Comparison of ENCODE assay signal across 14 cellular contexts in the genomic region with DNA sequence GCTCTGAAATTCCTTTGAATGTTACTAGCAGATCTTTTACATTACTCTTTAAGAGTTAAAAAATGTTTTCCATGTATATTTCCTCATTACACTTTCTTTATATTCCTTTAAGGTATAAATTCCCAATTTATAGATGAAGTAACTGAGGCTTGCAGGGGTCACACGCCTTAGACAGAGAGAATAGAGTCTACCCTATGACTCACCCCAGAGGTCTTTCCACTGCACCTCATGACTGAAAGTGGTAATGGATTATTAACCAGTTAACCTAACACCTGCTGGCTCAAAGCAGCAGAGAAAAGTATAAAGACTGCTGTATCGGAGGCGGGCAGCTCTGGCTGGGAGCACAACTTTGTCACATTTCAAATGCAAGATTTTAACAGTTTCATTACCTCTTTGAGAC. TPM values are rescaled to one million over a fixed set of nuclear protein-coding genes. Genes with fewer than 3 reads are reported as not detected.
A peak's percentile ranks its signal among the peaks of the same experiment; 100 is the strongest.
DNase-seq lines count a peak whose midpoint lies in the region; ATAC-seq and TF ChIP-seq lines count a peak whose summit lies in the region.
"Had no signal": no experiment of that assay in that cellular context is flagged by ENCODE, and none has a peak within 500 bp of the region (broad histone marks: within the 10 kb centered on the region; RNA-seq: fewer than 3 reads in every experiment).

No MANE protein-coding gene starts in this region.

- H3K9me3 Mint-ChIP-seq in activated naive CD8-positive, alpha-beta T cell (ENCODE audit: low read depth) = no peaks in the 10 kb centered on the region
- no peaks in the 10 kb centered on the region for H3K9me3 Mint-ChIP-seq in activated naive CD8-positive, alpha-beta T cell treated with anti-CD3 and anti-CD28 coated beads for 36 hours

- H3K4me1 ChIP-seq in testis = no peaks in the 10 kb centered on the region

- no peaks in the 10 kb centered on the region for H3K27me3 ChIP-seq in testis

- H3K4me1 Mint-ChIP-seq in activated naive CD8-positive, alpha-beta T cell (ENCODE audit: low read depth) = no peaks in the 10 kb centered on the region
- peaks cover 21% of the 10 kb centered on the region for H3K4me1 Mint-ChIP-seq in activated naive CD8-positive, alpha-beta T cell treated with anti-CD3 and anti-CD28 coated beads for 36 hours

- no peak overlapping the region for H3K27ac ChIP-seq in testis
- H3K27ac ChIP-seq: KMS-11 had no signal

- peak overlapping the region; percentile 22 for H3K27ac Mint-ChIP-seq in activated naive CD8-positive, alpha-beta T cell
- no peak overlapping the region for H3K27ac Mint-ChIP-seq in activated naive CD8-positive, alpha-beta T cell treated with anti-CD3 and anti-CD28 coated beads for 36 hours

- no peaks in the 10 kb centered on the region for H3K36me3 Mint-ChIP-seq in activated naive CD8-positive, alpha-beta T cell
- peaks cover 2% of the 10 kb centered on the region for H3K36me3 Mint-ChIP-seq in activated naive CD8-positive, alpha-beta T cell treated with anti-CD3 and anti-CD28 coated beads for 36 hours

- intact Hi-C loops in testis (cut with DNase I; ENCODE audit: low total_unique reads) = no loop called here

- H3K27me3 Mint-ChIP-seq in activated naive CD8-positive, alpha-beta T cell = no peaks in the 10 kb centered on the region
- no peaks in the 10 kb centered on the region for H3K27me3 Mint-ChIP-seq in activated naive CD8-positive, alpha-beta T cell treated with anti-CD3 and anti-CD28 coated beads for 36 hours

- no peak for DNase-seq in activated naive CD8-positive, alpha-beta T cell treated with anti-CD3 and anti-CD28 coated beads for 36 hours
- DNase-seq in germinal center (ENCODE audit: low spot score) = no peak
- DNase-seq in Kasumi-1 (lab: John Stamatoyannopoulos, UW) = no peak
- DNase-seq in testis = no peak
- DNase-seq: activated CD4-positive, CD25-positive, alpha-beta regulatory T cell treated with anti-CD3 and anti-CD28 coated beads, Interleukin-2, amount 50 U/mL, for 72 hours; retina had no signal

- H3K36me3 ChIP-seq in testis (ENCODE audit: low read depth, missing control alignments) = no peaks in the 10 kb centered on the region

- TF ChIP-seq CTCF in testis (IDR thresholded peaks at IDR 0.05) = no peak

- H3K9me3 ChIP-seq in testis = no peaks in the 10 kb centered on the region

- peak; percentile 85 for ATAC-seq in HG02642 (IDR thresholded peaks at IDR 0.05; ENCODE audit: poor library complexity, unreplicated experiment)
- peak; percentile 85 for ATAC-seq in HG03521 (IDR thresholded peaks at IDR 0.05; ENCODE audit: unreplicated experiment)
- ATAC-seq in SK-N-SH treated with all-trans-retinoic acid at 6 μM for 48 hours = no peak

- WGBS in testis, 2 donors = 89% methylated on average over 3 of the region's 3 CpGs

- H3K4me3 Mint-ChIP-seq in activated naive CD8-positive, alpha-beta T cell = no peak overlapping the region
- H3K4me3 Mint-ChIP-seq in activated naive CD8-positive, alpha-beta T cell treated with anti-CD3 and anti-CD28 coated beads for 36 hours = no peak overlapping the region

- TF ChIP-seq POLR2A in testis (IDR thresholded peaks at IDR 0.05) = no peak

- H3K4me3 ChIP-seq in testis = no peak overlapping the region

TF ChIP-seq in SK-N-SH treated with all-trans-retinoic acid at 6 μM for 48 hours, 23 proteins besides CTCF, POLR2A, EP300 and RAD21:
- no peak for TF ChIP-seq OSR1 (CRISPR knock-in tag; IDR thresholded peaks at IDR 0.05)
- TF ChIP-seq, protein P1, sequence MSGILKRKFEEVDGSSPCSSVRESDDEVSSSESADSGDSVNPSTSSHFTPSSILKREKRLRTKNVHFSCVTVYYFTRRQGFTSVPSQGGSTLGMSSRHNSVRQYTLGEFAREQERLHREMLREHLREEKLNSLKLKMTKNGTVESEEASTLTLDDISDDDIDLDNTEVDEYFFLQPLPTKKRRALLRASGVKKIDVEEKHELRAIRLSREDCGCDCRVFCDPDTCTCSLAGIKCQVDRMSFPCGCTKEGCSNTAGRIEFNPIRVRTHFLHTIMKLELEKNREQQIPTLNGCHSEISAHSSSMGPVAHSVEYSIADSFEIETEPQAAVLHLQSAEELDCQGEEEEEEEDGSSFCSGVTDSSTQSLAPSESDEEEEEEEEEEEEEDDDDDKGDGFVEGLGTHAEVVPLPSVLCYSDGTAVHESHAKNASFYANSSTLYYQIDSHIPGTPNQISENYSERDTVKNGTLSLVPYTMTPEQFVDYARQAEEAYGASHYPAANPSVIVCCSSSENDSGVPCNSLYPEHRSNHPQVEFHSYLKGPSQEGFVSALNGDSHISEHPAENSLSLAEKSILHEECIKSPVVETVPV (CRISPR knock-in tag; IDR thresholded peaks at IDR 0.05) = no peak
TF ChIP-seq in SK-N-SH treated with all-trans-retinoic acid at 6 μM for 48 hours: peak in this region for 0.

RNA-seq across cellular contexts. Expression of a gene that starts 37.7 kb away (rescaled TPM):
- not detected for total RNA-seq in activated naive CD8-positive, alpha-beta T cell treated with anti-CD3 and anti-CD28 coated beads for 36 hours
- total RNA-seq in testis = 10 to 100 TPM; 18.6 to 22.6 TPM
- 119 TPM for polyA plus RNA-seq in testis (ENCODE audit: insufficient read depth, low read depth, low replicate concordance)
- total RNA-seq: astrocyte, liver had no signal
- polyA plus RNA-seq: esophagus, liver had no signal

Comparison
In these comparisons a context has a peak if more than half of its experiments do, and no peak if none do; other contexts are left out.
1. RNA of a gene that starts 37.7 kb away (total RNA-seq): 18.6 to 22.6 TPM in testis; not detected in activated naive CD8-positive, alpha-beta T cell treated with anti-CD3 and anti-CD28 coated beads for 36 hours; every median in the first group is over 10 times any median in the second.